Comparison of ENCODE assay signal across 9 cellular contexts in genomic region chr14:91830777-91831176, GRCh38. TPM values are rescaled to one million over a fixed set of nuclear protein-coding genes. Genes with fewer than 3 reads are reported as not detected.
A peak's percentile ranks its signal among the peaks of the same experiment; 100 is the strongest.
DNase-seq lines count a peak whose midpoint lies in the region; ATAC-seq and TF ChIP-seq lines count a peak whose summit lies in the region.
"Had no signal": no experiment of that assay in that cellular context is flagged by ENCODE, and none has a peak within 500 bp of the region (broad histone marks: within the 10 kb centered on the region; RNA-seq: fewer than 3 reads in every experiment).

No MANE protein-coding gene starts in this region.

- peak overlapping the region; percentile 20 to 60 (median 42) for H3K27ac ChIP-seq in stomach

- no peaks in the 10 kb centered on the region for H3K27me3 Mint-ChIP-seq in activated CD4-positive, alpha-beta T cell treated with anti-CD3 and anti-CD28 coated beads for 36 hours
- H3K27me3 Mint-ChIP-seq in T-cell, result no peaks in the 10 kb centered on the region

- peaks cover 2 to 45% (median 23%) of the 10 kb centered on the region in 4 donors for H3K4me1 ChIP-seq in stomach

- H3K4me3 ChIP-seq in stomach, result no peak overlapping the region

- peaks cover 71% of the 10 kb centered on the region for H3K4me1 Mint-ChIP-seq in activated CD4-positive, alpha-beta T cell treated with anti-CD3 and anti-CD28 coated beads for 36 hours
- H3K4me1 Mint-ChIP-seq in T-cell, result peaks cover 69 to 79% (median 75%) of the 10 kb centered on the region in 3 donors

- no peak overlapping the region for H3K27ac Mint-ChIP-seq in activated CD4-positive, alpha-beta T cell treated with anti-CD3 and anti-CD28 coated beads for 36 hours
- H3K27ac Mint-ChIP-seq in T-cell, result peak overlapping the region; percentile 50 to 59
- H3K27ac Mint-ChIP-seq: B cell had no signal

- no peak for TF ChIP-seq EP300 in stomach (IDR thresholded peaks at IDR 0.05)

- H3K36me3 ChIP-seq in stomach, result no peaks in the 10 kb centered on the region

- WGBS in stomach, 5 donors, result 15 to 46% (median 21%) methylated on average over 3 of the region's 3 CpGs

- CTCF ChIA-PET in activated CD4-positive, alpha-beta T cell treated with anti-CD3 and anti-CD28 coated beads for 36 hours (lab: Charles Lee), result interaction anchor here (0.6 to 1.2 kb wide), 3 partner anchors 12 to 29 kb away, joined by 3 read pairs; no protein-coding TSS in a partner anchor
- CTCF ChIA-PET in T-cell (lab: Charles Lee), result interaction anchor here in 1 of 2 donors (0.9 kb wide), 1 partner anchor 14 kb away, joined by 4 read pairs; no protein-coding TSS in a partner anchor

- no peak for TF ChIP-seq CTCF in stomach (IDR thresholded peaks at IDR 0.05)

- H3K36me3 Mint-ChIP-seq in activated CD4-positive, alpha-beta T cell treated with anti-CD3 and anti-CD28 coated beads for 36 hours (ENCODE audit: low read depth), result peaks cover 9% of the 10 kb centered on the region
- H3K36me3 Mint-ChIP-seq in T-cell, result peaks cover 39% of the 10 kb centered on the region

- intact Hi-C loops in activated CD4-positive, alpha-beta T cell treated with anti-CD3 and anti-CD28 coated beads for 36 hours (cut with DNase I, micrococcal nuclease), result loop anchor here in 1 of 2 experiments (10.0 kb wide), 1 partner anchor 1076 kb away; no protein-coding TSS in a partner anchor
- intact Hi-C loops in stomach (cut with DNase I; ENCODE audit: low total_unique reads), result no loop called here

- DNase-seq in activated CD4-positive, alpha-beta T cell treated with anti-CD3 and anti-CD28 coated beads for 36 hours, result peak; percentile 50
- no peak for DNase-seq in activated CD4-positive, alpha-beta T cell treated with anti-CD3 and anti-CD28 coated beads, Interleukin-2, amount 50 U/mL, for 4 hours
- DNase-seq in T-cell (no peak), stomach (peak; percentile 68), NCI-H1694 (lab: John Stamatoyannopoulos, UW) (no peak), activated gamma-delta T cell (lab: John Stamatoyannopoulos, UW) (no peak)

- ATAC-seq in activated CD4-positive, alpha-beta T cell treated with anti-CD3 and anti-CD28 coated beads for 36 hours, result peak; percentile 63
- ATAC-seq in HG03045 (IDR thresholded peaks at IDR 0.05; ENCODE audit: unreplicated experiment) (peak; percentile 83), T-cell (replicated peaks in 1 of 4) (no peak), GM18873 (IDR thresholded peaks at IDR 0.05; ENCODE audit: low FRiP score, unreplicated experiment) (no peak)

- POLR2A ChIA-PET in activated CD4-positive, alpha-beta T cell treated with anti-CD3 and anti-CD28 coated beads for 36 hours (lab: Charles Lee), result no interaction called here
- POLR2A ChIA-PET in T-cell (lab: Charles Lee), result interaction anchor here in 1 of 2 donors (0.6 kb wide), 1 partner anchor 27 kb away, joined by 3 read pairs; no protein-coding TSS in a partner anchor

- TF ChIP-seq POLR2A in stomach (IDR thresholded peaks at IDR 0.05), result no peak

- H3K4me3 Mint-ChIP-seq in activated CD4-positive, alpha-beta T cell treated with anti-CD3 and anti-CD28 coated beads for 36 hours, result no peak overlapping the region
- peak overlapping the region in 1 of 3 donors; percentile 6 for H3K4me3 Mint-ChIP-seq in T-cell
- H3K4me3 Mint-ChIP-seq: B cell had no signal

- no peaks in the 10 kb centered on the region for H3K9me3 ChIP-seq in stomach

- H3K9me3 Mint-ChIP-seq in activated CD4-positive, alpha-beta T cell treated with anti-CD3 and anti-CD28 coated beads for 36 hours (ENCODE audit: low read depth), result peaks cover 4% of the 10 kb centered on the region
- peaks cover 0 to 8% (median 0%) of the 10 kb centered on the region in 3 donors for H3K9me3 Mint-ChIP-seq in T-cell

- H3K27me3 ChIP-seq in stomach, result peaks cover 0 to 4% (median 0%) of the 10 kb centered on the region in 3 donors

RNA-seq across cellular contexts. Expression of gene TC2N, which starts 36.6 kb away (rescaled TPM):
- 10 to 100 TPM; 48.8 to 49.3 TPM for total RNA-seq in activated CD4-positive, alpha-beta T cell treated with anti-CD3 and anti-CD28 coated beads for 36 hours
- total RNA-seq in T-cell, result 100 to 1,000 TPM; 203 to 274 (median 243) TPM
- total RNA-seq in stomach, result 100 to 1,000 TPM in 3 of 5 donors, 10 to 100 TPM in 2; 66.6 to 162 (median 106) TPM
- 10 to 100 TPM; 15.6 to 34.2 (median 19.7) TPM for polyA plus RNA-seq in stomach

Comparison
In these comparisons a context has a peak if more than half of its experiments do, and no peak if none do; other contexts are left out.
1. DNase-seq: peak in activated CD4-positive, alpha-beta T cell treated with anti-CD3 and anti-CD28 coated beads for 36 hours (single experiment) and stomach (single experiment); none in activated CD4-positive, alpha-beta T cell treated with anti-CD3 and anti-CD28 coated beads, Interleukin-2, amount 50 U/mL, for 4 hours (0 of 2), T-cell (0 of 34), NCI-H1694 (single experiment) and activated gamma-delta T cell (single experiment).
2. ATAC-seq: peak in activated CD4-positive, alpha-beta T cell treated with anti-CD3 and anti-CD28 coated beads for 36 hours (single experiment) and HG03045 (single experiment); none in T-cell (0 of 4) and GM18873 (single experiment).